Comparison of ENCODE assay signal across 1 cellular context in genomic region chr13:100600915-100601314, GRCh38.
A peak's percentile ranks its signal among the peaks of the same experiment; 100 is the strongest.
TF ChIP-seq lines count a peak whose summit lies in the region.

No MANE protein-coding gene starts in this region.

TF ChIP-seq in K562, 482 proteins besides CTCF, POLR2A, EP300 and RAD21 (continued from another document and continues in another):
- TF ChIP-seq ZBTB49 (CRISPR knock-in tag; IDR thresholded peaks at IDR 0.05; ENCODE audit: borderline replicate concordance) (no peak), COPS2 (conservative IDR thresholded peaks at IDR 0.05) (no peak), FOSL1 (tag; conservative IDR thresholded peaks at IDR 0.05) (0 out of 2 replicates have a peak, but pooled peaks have one; percentile 16), NR0B1 (IDR thresholded peaks at IDR 0.05; ENCODE audit: partially characterized antibody) (no peak), TFAM (CRISPR knock-in tag; conservative IDR thresholded peaks at IDR 0.05) (no peak), ZNF175 (CRISPR knock-in tag; IDR thresholded peaks at IDR 0.05; ENCODE audit: low read depth) (0 out of 2 replicates have a peak, but pooled peaks have one; percentile 45), ZNF124 (CRISPR knock-in tag; IDR thresholded peaks at IDR 0.05) (no peak), TEAD1 (CRISPR knock-in tag; IDR thresholded peaks at IDR 0.05) (no peak), ZNF23 (CRISPR knock-in tag; IDR thresholded peaks at IDR 0.05) (no peak), MXD1 (CRISPR knock-in tag; IDR thresholded peaks at IDR 0.05; ENCODE audit: borderline replicate concordance, poor library complexity, severe bottlenecking) (no peak), MECOM (CRISPR knock-in tag; IDR thresholded peaks at IDR 0.05) (no peak), TFAP4 (CRISPR knock-in tag; IDR thresholded peaks at IDR 0.05; ENCODE audit: borderline replicate concordance) (no peak), E2F6 (IDR thresholded peaks at IDR 0.05; ENCODE audit: borderline replicate concordance in 1 of 2, extremely low read depth in 1 of 2, insufficient read depth in 1 of 2, insufficient read length in 1 of 2, low read depth in 1 of 2, low read length in 1 of 2, poor library complexity in 1 of 2, severe bottlenecking in 1 of 2) (peak; percentile 13 to 18), CREBBP (IDR thresholded peaks at IDR 0.05; ENCODE audit: low read depth, low read length) (no peak), ZBTB9 (CRISPR knock-in tag; IDR thresholded peaks at IDR 0.05) (no peak), ZNF592 (IDR thresholded peaks at IDR 0.05) (peak; percentile 86), HDAC8 (tag; IDR thresholded peaks at IDR 0.05) (no peak), DIDO1 (tag; IDR thresholded peaks at IDR 0.05; ENCODE audit: low read depth) (no peak), PHB (CRISPR knock-in tag; IDR thresholded peaks at IDR 0.05) (no peak), MTF1 (CRISPR knock-in tag; IDR thresholded peaks at IDR 0.05; ENCODE audit: borderline replicate concordance) (no peak), ZNF347 (CRISPR knock-in tag; IDR thresholded peaks at IDR 0.05; ENCODE audit: low read depth) (no peak), POLR2G (IDR thresholded peaks at IDR 0.05; ENCODE audit: low read depth, low read length) (no peak), CAMTA2 (CRISPR knock-in tag; conservative IDR thresholded peaks at IDR 0.05) (no peak), ZNF41 (CRISPR knock-in tag; conservative IDR thresholded peaks at IDR 0.05) (no peak), ZNF140 (CRISPR knock-in tag; IDR thresholded peaks at IDR 0.05) (no peak), SP2 (IDR thresholded peaks at IDR 0.05; ENCODE audit: extremely low read depth, low read depth, low read length, poor library complexity, severe bottlenecking) (no peak), THAP12 (CRISPR knock-in tag; IDR thresholded peaks at IDR 0.05) (no peak), POLR2AphosphoS2 (IDR thresholded peaks at IDR 0.05; ENCODE audit: low read length) (no peak), ZNF224 (CRISPR knock-in tag; IDR thresholded peaks at IDR 0.05) (no peak), ZNF146 (CRISPR knock-in tag; IDR thresholded peaks at IDR 0.05; ENCODE audit: unreplicated experiment) (no peak), MLX (CRISPR knock-in tag; conservative IDR thresholded peaks at IDR 0.05) (no peak), RFX1 (IDR thresholded peaks at IDR 0.05) (no peak), FUS (optimal IDR thresholded peaks at IDR 0.05; ENCODE audit: low read depth, low read length) (no peak), SP1 (CRISPR knock-in tag; IDR thresholded peaks at IDR 0.05) (no peak), ZNF511 (CRISPR knock-in tag; IDR thresholded peaks at IDR 0.05) (no peak), ELK1 (CRISPR knock-in tag; IDR thresholded peaks at IDR 0.05) (no peak), RBFOX2 (IDR thresholded peaks at IDR 0.05; ENCODE audit: low read depth, low read length) (no peak), KDM1A (IDR thresholded peaks at IDR 0.05) (peak; percentile 12 to 20; a peak in 1 of 4 replicates), ZNF584 (CRISPR knock-in tag; IDR thresholded peaks at IDR 0.05; ENCODE audit: low read depth) (no peak), MCM2 (IDR thresholded peaks at IDR 0.05; ENCODE audit: low read depth) (no peak), MAFF (IDR thresholded peaks at IDR 0.05; ENCODE audit: low read length) (no peak), CHAMP1 (IDR thresholded peaks at IDR 0.05) (no peak), ZNF274 (IDR thresholded peaks at IDR 0.05; ENCODE audit: borderline replicate concordance, low read depth, low read length) (no peak)
